18 cellular contexts compared by ENCODE assay signal in genomic region chr10:27534341-27534740, GRCh38.
"Had no signal": no experiment of that assay in that cellular context is flagged by ENCODE, and none has a peak within 500 bp of the region (broad histone marks: within the 10 kb centered on the region; RNA-seq: fewer than 3 reads in every experiment).

No MANE protein-coding gene starts in this region.

- H3K27me3 ChIP-seq: dorsolateral prefrontal cortex, right lobe of liver, suprapubic skin, transverse colon, upper lobe of right lung, uterus had no signal

- H3K36me3 ChIP-seq: uterus had no signal

- H3K9me3 ChIP-seq: lower lobe of right lung, right lobe of liver, suprapubic skin, transverse colon, upper lobe of right lung, uterus had no signal

- H3K4me3 ChIP-seq: dorsolateral prefrontal cortex, lower lobe of right lung, right lobe of liver, smooth muscle cell, suprapubic skin, transverse colon, upper lobe of right lung, uterus had no signal

- H3K4me2 ChIP-seq: smooth muscle cell had no signal

- H3K4me1 ChIP-seq: parathyroid adenoma had no signal

- H3K9ac ChIP-seq: parathyroid adenoma had no signal

- ATAC-seq: left ventricle myocardium superior; lower lobe of right lung; natural killer cell; right lobe of liver; stimulated activated naive CD8-positive, alpha-beta T cell treated with anti-CD3 and anti-CD28 coated beads, Interleukin-15, amount 100 ng/mL, for 72 hours; upper lobe of right lung had no signal

- H3K27ac ChIP-seq: dorsolateral prefrontal cortex, lower lobe of right lung, parathyroid adenoma, right lobe of liver, suprapubic skin, transverse colon, upper lobe of right lung, uterus had no signal

- DNase-seq: effector CD4-positive, alpha-beta T cell; left ventricle myocardium superior; lower lobe of right lung; natural killer cell; right lobe of liver; stimulated activated CD4-positive, alpha-beta T cell treated with anti-CD3 and anti-CD28 coated beads, Interleukin-12 subunit alpha, Interleukin-12 subunit beta, amount 100 ng/mL, for 4 hours; stimulated activated CD4-positive, alpha-beta T cell treated with anti-CD3 and anti-CD28 coated beads, Interleukin-1b, Interleukin-23, amount 100 ng/mL, for 48 hours; stimulated activated CD4-positive, alpha-beta T cell treated with anti-CD3 and anti-CD28 coated beads, Interleukin-4, amount 100 ng/mL, for 1 hour; stimulated activated CD8-positive, alpha-beta memory T cell treated with anti-CD3 and anti-CD28 coated beads, Interleukin-4, amount 100 ng/mL, for 48 hours; stimulated activated naive CD4-positive, alpha-beta T cell; stimulated activated naive CD8-positive, alpha-beta T cell treated with anti-CD3 and anti-CD28 coated beads, Interleukin-15, amount 100 ng/mL, for 72 hours; transverse colon; upper lobe of right lung; uterus had no signal
